8 cellular contexts compared by ENCODE assay signal in the genomic region with DNA sequence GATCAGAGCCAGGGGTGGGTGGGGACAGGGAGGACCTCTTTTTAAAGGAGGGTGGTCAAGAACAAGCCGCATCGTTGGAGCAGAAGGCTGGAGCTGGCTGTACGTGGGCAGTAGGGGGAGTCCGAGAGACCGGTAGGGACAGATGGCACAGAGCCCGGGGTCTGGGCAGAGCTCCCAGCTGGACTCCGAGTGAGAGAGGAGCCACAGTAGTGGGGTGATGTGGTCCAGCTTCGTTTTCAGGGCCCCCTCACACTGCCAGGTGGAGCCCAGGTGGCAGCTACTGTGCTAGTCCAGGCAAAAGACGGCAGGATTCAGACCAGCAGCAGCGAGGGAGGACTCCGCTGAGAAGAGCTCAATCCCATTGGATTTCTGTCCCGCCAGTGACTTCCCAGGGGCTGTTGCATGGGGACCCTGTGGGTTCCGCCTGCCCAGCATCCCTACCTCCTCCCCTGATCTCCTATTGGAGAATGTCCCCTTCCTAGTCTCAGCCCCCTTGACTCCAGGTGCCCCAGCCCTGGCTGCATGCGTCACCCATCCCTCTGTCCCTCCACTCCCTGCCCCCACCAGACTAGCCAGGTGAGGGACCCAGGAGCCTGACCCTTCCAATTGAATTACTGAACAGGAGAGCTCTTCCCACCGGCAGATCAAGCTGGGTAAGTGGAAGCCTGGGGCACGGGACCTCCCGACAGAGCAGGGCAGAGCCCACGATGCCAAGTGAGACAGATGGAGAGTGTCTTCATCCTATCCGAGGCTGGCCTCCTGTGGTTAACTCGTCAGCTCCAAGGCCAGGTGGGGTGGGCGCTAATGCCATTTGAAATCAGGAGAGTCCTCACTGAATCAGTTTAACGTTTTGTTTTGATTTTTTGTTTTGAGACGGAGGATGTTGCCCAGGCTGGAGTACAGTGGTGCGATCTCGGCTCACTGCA. TPM values are rescaled to one million over a fixed set of nuclear protein-coding genes. Genes with fewer than 3 reads are reported as not detected.
DNase-seq lines count a peak whose midpoint lies in the region; ATAC-seq, FAIRE-seq and TF ChIP-seq lines count a peak whose summit lies in the region.

No MANE protein-coding gene starts in this region.

- H3K27me3 ChIP-seq in upper lobe of right lung: no peaks in the 10 kb centered on the region

- ATAC-seq in upper lobe of right lung: peak; percentile 55
- ATAC-seq in HG03565 (IDR thresholded peaks at IDR 0.05; ENCODE audit: unreplicated experiment): no peak

- no peak overlapping the region for H3K9ac ChIP-seq in kidney (ENCODE audit: low read length in 2 of 2)

- H3K36me3 ChIP-seq in kidney (ENCODE audit: control insufficient read depth in 1 of 2, insufficient read depth in 2 of 2, low read length in 2 of 2): no peaks in the 10 kb centered on the region
- no peaks in the 10 kb centered on the region for H3K36me3 ChIP-seq in upper lobe of right lung

- TF ChIP-seq CTCF in astrocyte of the cerebellum (IDR thresholded peaks at IDR 0.05; ENCODE audit: low read depth, low read length, missing control alignments) (peak; percentile 63), kidney (IDR thresholded peaks at IDR 0.05; ENCODE audit: borderline replicate concordance, extremely low read depth, insufficient read depth) (peak; percentile 44), upper lobe of right lung (IDR thresholded peaks at IDR 0.05) (peak; percentile 44)

- H3K4me3 ChIP-seq in astrocyte of the cerebellum (ENCODE audit: low read depth, low read length) (no peak overlapping the region), kidney (ENCODE audit: low read length in 2 of 2) (no peak overlapping the region), upper lobe of right lung (no peak overlapping the region)

- no peak for FAIRE-seq in kidney (lab: Jason Lieb, UNC)

- H3K27ac ChIP-seq in kidney (ENCODE audit: low read depth in 2 of 2, low read length in 2 of 2): no peak overlapping the region
- no peak overlapping the region for H3K27ac ChIP-seq in upper lobe of right lung

- no peaks in the 10 kb centered on the region for H3K9me3 ChIP-seq in kidney (ENCODE audit: control insufficient read depth in 1 of 2, low read length in 2 of 2)
- H3K9me3 ChIP-seq in upper lobe of right lung: no peaks in the 10 kb centered on the region

- H3K4me1 ChIP-seq in kidney (ENCODE audit: control insufficient read depth in 1 of 2, insufficient read depth in 1 of 2, low read depth in 1 of 2, low read length in 2 of 2) (peaks cover 3 to 22% of the 10 kb centered on the region in 2 donors), upper lobe of right lung (peaks cover 13% of the 10 kb centered on the region)

- in situ Hi-C loops in astrocyte of the cerebellum (cut with HindIII; ENCODE audit: low sequenced_read_pairs): no loop called here

- intact Hi-C loops in kidney (cut with DNase I): no loop called here
- intact Hi-C loops in upper lobe of right lung (cut with DNase I): no loop called here

- DNase-seq in NCI-H2081 (lab: John Stamatoyannopoulos, UW) (peak; percentile 29 to 56), NCI-H2081 treated with DMSO at 0.1 percent for 48 hours (lab: John Stamatoyannopoulos, UW) (no peak), NCI-H2029 (lab: John Stamatoyannopoulos, UW) (peak; percentile 35), astrocyte of the cerebellum (ENCODE audit: low read depth) (no peak), kidney (peak; percentile 85), upper lobe of right lung (peak; percentile 85)
- no peak for DNase-seq in stimulated activated CD4-positive, alpha-beta T cell treated with anti-CD3 and anti-CD28 coated beads, Interleukin-4, amount 100 ng/mL, for 4 hours

RNA-seq across cellular contexts. Expression of gene ARHGAP4, which starts 2.9 kb away (rescaled TPM):
- total RNA-seq in kidney (73.0 TPM), upper lobe of right lung (69.8 TPM)
- 38.3 TPM for polyA plus RNA-seq in kidney (ENCODE audit: insufficient read depth, low read depth, low replicate concordance)

RNA-seq across cellular contexts. Expression of gene NAA10, which starts 11.6 kb away (rescaled TPM):
- 79.3 TPM for total RNA-seq in kidney
- 120 TPM for polyA plus RNA-seq in kidney (ENCODE audit: insufficient read depth, low read depth, low replicate concordance)
- 84.6 TPM for total RNA-seq in upper lobe of right lung

RNA-seq across cellular contexts. Expression of gene AVPR2, which starts 18.7 kb away (rescaled TPM):
- total RNA-seq in kidney: 2.3 TPM
- 22.1 TPM for polyA plus RNA-seq in kidney (ENCODE audit: insufficient read depth, low read depth, low replicate concordance)
- 3.0 TPM for total RNA-seq in upper lobe of right lung

RNA-seq across cellular contexts. Expression of gene RENBP, which starts 21.2 kb away (rescaled TPM):
- total RNA-seq in kidney: 22.9 TPM
- polyA plus RNA-seq in kidney (ENCODE audit: insufficient read depth, low read depth, low replicate concordance): 78.2 TPM
- total RNA-seq in upper lobe of right lung: 46.4 TPM

RNA-seq across cellular contexts. Expression of gene L1CAM, which starts 37.2 kb away (rescaled TPM):
- total RNA-seq in kidney (71.9 TPM), upper lobe of right lung (1.2 TPM)
- polyA plus RNA-seq in kidney (ENCODE audit: insufficient read depth, low read depth, low replicate concordance): 26.1 TPM

Comparison
In these comparisons a context has a peak if more than half of its experiments do, and no peak if none do; other contexts are left out.
1. DNase-seq: peak in NCI-H2081 (2 of 2), NCI-H2029 (single experiment), kidney (single experiment) and upper lobe of right lung (single experiment); none in NCI-H2081 treated with DMSO at 0.1 percent for 48 hours (single experiment), astrocyte of the cerebellum (single experiment) and stimulated activated CD4-positive, alpha-beta T cell treated with anti-CD3 and anti-CD28 coated beads, Interleukin-4, amount 100 ng/mL, for 4 hours (0 of 2).
2. Peak in every context shown above with its lines, with median percentiles within 50 percentile points of each other: CTCF ChIP-seq.